In the genomic region with DNA sequence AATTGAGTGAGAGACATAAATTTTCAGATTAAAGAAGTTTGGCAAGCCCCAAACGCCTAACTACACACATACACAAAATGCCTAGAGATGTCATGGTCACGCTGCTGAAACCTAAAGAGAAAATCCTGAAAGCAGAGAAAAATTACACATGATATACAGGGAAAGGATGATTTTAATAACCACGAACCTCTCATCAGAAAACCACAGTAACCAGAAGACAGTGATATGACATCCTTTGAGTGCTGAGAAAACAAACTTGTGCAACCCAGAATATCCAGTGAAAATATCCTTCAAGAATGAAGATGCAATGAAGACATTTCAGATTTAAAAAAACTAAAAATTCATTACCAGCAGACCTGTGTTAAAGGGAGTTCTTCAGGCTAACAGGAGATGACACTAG, we compare ENCODE assay signal across 23 cellular contexts.
"Had no signal": no experiment of that assay in that cellular context is flagged by ENCODE, and none has a peak within 500 bp of the region (broad histone marks: within the 10 kb centered on the region; RNA-seq: fewer than 3 reads in every experiment).

No MANE protein-coding gene starts in this region.

- H3K4me3 Mint-ChIP-seq: effector memory CD8-positive, alpha-beta T cell; immature natural killer cell; natural killer cell; stimulated activated naive CD8-positive, alpha-beta T cell treated with anti-CD3 and anti-CD28 coated beads, Interleukin-15, amount 100 ng/mL, for 72 hours had no signal

- H3K27me3 ChIP-seq: ovary, suprapubic skin, vagina had no signal

- DNase-seq: cortex of kidney; effector memory CD8-positive, alpha-beta T cell; foreskin melanocyte; hypothalamus; immature natural killer cell; left ventricle myocardium superior; lower lobe of right lung; natural killer cell; occipital lobe; ovary; posterior cingulate gyrus; psoas muscle; right cardiac atrium; stimulated activated CD4-positive, alpha-beta T cell treated with anti-CD3 and anti-CD28 coated beads, Interleukin-12 subunit alpha, Interleukin-12 subunit beta, amount 100 ng/mL, for 4 hours; stimulated activated CD4-positive, alpha-beta T cell treated with anti-CD3 and anti-CD28 coated beads, Interleukin-1b, Interleukin-23, amount 100 ng/mL, for 48 hours; stimulated activated CD4-positive, alpha-beta T cell treated with anti-CD3 and anti-CD28 coated beads, Interleukin-4, amount 100 ng/mL, for 1 hour; stimulated activated CD8-positive, alpha-beta memory T cell treated with anti-CD3 and anti-CD28 coated beads, Interleukin-4, amount 100 ng/mL, for 48 hours; stimulated activated naive CD4-positive, alpha-beta T cell; stimulated activated naive CD8-positive, alpha-beta T cell treated with anti-CD3 and anti-CD28 coated beads, Interleukin-15, amount 100 ng/mL, for 72 hours; trophoblast cell had no signal

- H3K4me1 Mint-ChIP-seq: immature natural killer cell; natural killer cell; stimulated activated naive CD8-positive, alpha-beta T cell treated with anti-CD3 and anti-CD28 coated beads, Interleukin-15, amount 100 ng/mL, for 72 hours had no signal

- ATAC-seq: effector memory CD8-positive, alpha-beta T cell; left ventricle myocardium superior; lower lobe of right lung; natural killer cell; psoas muscle; right cardiac atrium; stimulated activated naive CD8-positive, alpha-beta T cell treated with anti-CD3 and anti-CD28 coated beads, Interleukin-15, amount 100 ng/mL, for 72 hours had no signal

- H3K4me1 ChIP-seq: lower lobe of right lung, psoas muscle, suprapubic skin had no signal

- H3K9me3 Mint-ChIP-seq: natural killer cell; stimulated activated naive CD8-positive, alpha-beta T cell treated with anti-CD3 and anti-CD28 coated beads, Interleukin-15, amount 100 ng/mL, for 72 hours had no signal

- H3K27ac ChIP-seq: lower lobe of right lung, ovary, psoas muscle, suprapubic skin, vagina had no signal

- H3K36me3 ChIP-seq: lower lobe of right lung, ovary, suprapubic skin, vagina had no signal

- H3K27ac Mint-ChIP-seq: effector memory CD8-positive, alpha-beta T cell; immature natural killer cell; natural killer cell; stimulated activated naive CD8-positive, alpha-beta T cell treated with anti-CD3 and anti-CD28 coated beads, Interleukin-15, amount 100 ng/mL, for 72 hours had no signal

- H3K36me3 Mint-ChIP-seq: immature natural killer cell, natural killer cell had no signal

- H3K4me2 ChIP-seq: smooth muscle cell had no signal

- H3K4me3 ChIP-seq: lower lobe of right lung, ovary, psoas muscle, smooth muscle cell, suprapubic skin, vagina had no signal

- H3K9me3 ChIP-seq: lower lobe of right lung, ovary, psoas muscle, suprapubic skin, vagina had no signal
